Comparison of ENCODE assay signal across 22 cellular contexts in the genomic region with DNA sequence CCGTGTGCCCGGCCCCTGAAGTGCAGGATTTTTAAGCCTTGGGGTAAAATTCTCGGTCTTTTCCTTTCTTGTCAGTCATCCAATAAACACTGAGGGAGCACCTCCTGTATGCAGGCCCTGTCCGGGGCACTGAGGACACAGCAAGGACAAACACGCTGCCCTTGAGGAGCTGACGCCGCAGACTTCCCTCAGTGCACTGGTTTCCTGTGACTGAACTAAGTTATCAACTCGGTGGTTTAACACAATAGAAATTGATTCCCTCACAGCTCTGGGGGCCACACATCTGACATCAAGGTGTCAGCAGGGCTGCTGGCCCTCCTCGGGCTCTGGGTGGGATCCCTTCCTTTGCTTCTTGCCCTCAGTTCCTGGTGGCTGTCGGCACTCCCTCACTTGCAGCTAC.
A peak's percentile ranks its signal among the peaks of the same experiment; 100 is the strongest.
DNase-seq lines count a peak whose midpoint lies in the region; ATAC-seq, FAIRE-seq and TF ChIP-seq lines count a peak whose summit lies in the region.
"Had no signal": no experiment of that assay in that cellular context is flagged by ENCODE, and none has a peak within 500 bp of the region (broad histone marks: within the 10 kb centered on the region; RNA-seq: fewer than 3 reads in every experiment).

No MANE protein-coding gene starts in this region.

- H2BK15ac ChIP-seq in neuronal stem cell (ENCODE audit: low read length), result no peak overlapping the region

- peaks cover 0 to 3% (median 0%) of the 10 kb centered on the region in 3 donors for H3K36me3 Mint-ChIP-seq in immature natural killer cell
- no peaks in the 10 kb centered on the region for H3K36me3 Mint-ChIP-seq in natural killer cell treated with Interleukin-12 subunit alpha and Interleukin-12 subunit beta and Interleukin-15 and Interleukin-18, amount 100 ng/mL, for 72 hours
- peaks cover 3% of the 10 kb centered on the region for H3K36me3 Mint-ChIP-seq in type B pancreatic cell
- H3K36me3 Mint-ChIP-seq: CD8-positive, alpha-beta T cell had no signal

- H3K27me3 Mint-ChIP-seq in immature natural killer cell (ENCODE audit: low read depth in 3 of 3), result peaks cover 0 to 2% (median 0%) of the 10 kb centered on the region in 3 donors
- no peaks in the 10 kb centered on the region for H3K27me3 Mint-ChIP-seq in natural killer cell treated with Interleukin-12 subunit alpha and Interleukin-12 subunit beta and Interleukin-15 and Interleukin-18, amount 100 ng/mL, for 72 hours
- H3K27me3 Mint-ChIP-seq in type B pancreatic cell, result no peaks in the 10 kb centered on the region

- no peaks in the 10 kb centered on the region for H4K20me1 ChIP-seq in HepG2 (ENCODE audit: insufficient read depth, low read length)

- no peak overlapping the region for H3K4me2 ChIP-seq in HepG2 (ENCODE audit: low read depth, low read length)
- H3K4me2 ChIP-seq in neuronal stem cell (ENCODE audit: insufficient read depth, low read length, poor library complexity, severe bottlenecking), result no peak overlapping the region

- no peak for ATAC-seq in HepG2
- no peak for ATAC-seq in natural killer cell treated with Interleukin-12 subunit alpha and Interleukin-12 subunit beta and Interleukin-15 and Interleukin-18, amount 100 ng/mL, for 72 hours
- ATAC-seq: CD8-positive, alpha-beta T cell had no signal

- H3K9me3 ChIP-seq in liver (ENCODE audit: control insufficient read depth in 4 of 4, low read length in 3 of 4) (no peaks in the 10 kb centered on the region), HepG2 (ENCODE audit: low read length) (no peaks in the 10 kb centered on the region), neuronal stem cell (replicated peaks in 1 of 2; ENCODE audit: control insufficient read depth in 2 of 2, insufficient read depth in 1 of 2, low read depth in 1 of 2, low read length in 2 of 2) (no peaks in the 10 kb centered on the region), suprapubic skin (no peaks in the 10 kb centered on the region)

- H3K14ac ChIP-seq in neuronal stem cell (ENCODE audit: low read length), result no peak overlapping the region

- no peak for TF ChIP-seq POLR2A in HepG2 (IDR thresholded peaks at IDR 0.05; ENCODE audit: insufficient read depth in 1 of 2, low read depth in 2 of 2, low read length in 2 of 2)
- TF ChIP-seq POLR2A in suprapubic skin (IDR thresholded peaks at IDR 0.05), result no peak

- H2AK5ac ChIP-seq in neuronal stem cell (ENCODE audit: low read depth, low read length), result no peak overlapping the region

- H3K9me3 Mint-ChIP-seq in immature natural killer cell (no peaks in the 10 kb centered on the region), type B pancreatic cell (no peaks in the 10 kb centered on the region)
- H3K9me3 Mint-ChIP-seq in natural killer cell treated with Interleukin-12 subunit alpha and Interleukin-12 subunit beta and Interleukin-15 and Interleukin-18, amount 100 ng/mL, for 72 hours, result no peaks in the 10 kb centered on the region
- H3K9me3 Mint-ChIP-seq: CD8-positive, alpha-beta T cell; H9 had no signal

- TF ChIP-seq RAD21 in liver (IDR thresholded peaks at IDR 0.05) (no peak), HepG2 (CRISPR knock-in tag; IDR thresholded peaks at IDR 0.05) (no peak)

- no peak for TF ChIP-seq EP300 in HepG2 (IDR thresholded peaks at IDR 0.05; ENCODE audit: low read depth in 2 of 2, low read length in 2 of 2)
- no peak for TF ChIP-seq EP300 in HepG2 (CRISPR knock-in tag; IDR thresholded peaks at IDR 0.05; ENCODE audit: borderline replicate concordance)
- no peak for TF ChIP-seq EP300 in suprapubic skin (IDR thresholded peaks at IDR 0.05)

- 79% methylated on average over 10 of the region's 10 CpGs for WGBS in liver
- WGBS in HepG2 (ENCODE audit: low lambda C conversion rate), result 83% methylated on average over 9 of the region's 10 CpGs
- WGBS in neuronal stem cell (ENCODE audit: extremely low coverage in 2 of 2, insufficient read length in 2 of 2, insufficient replicate concordance in 1 of 2), 2 donors, result no CpG with 5 or more reads among the region's 10 CpGs
- WGBS in suprapubic skin, result 79% methylated on average over 10 of the region's 10 CpGs

- TF ChIP-seq CTCF in liver (IDR thresholded peaks at IDR 0.05; ENCODE audit: low read depth, low read length, missing input control), result no peak
- no peak for TF ChIP-seq CTCF in HepG2 (CRISPR knock-in tag; IDR thresholded peaks at IDR 0.05)
- TF ChIP-seq CTCF in type B pancreatic cell (conservative IDR thresholded peaks at IDR 0.05), result no peak
- no peak for TF ChIP-seq CTCF in suprapubic skin (IDR thresholded peaks at IDR 0.05)

- in situ Hi-C loops in HepG2 (cut with HindIII; ENCODE audit: extremely low pct_ligation_motif_present, low pct_unique_long_range_greater_than_20kb), result no loop called here

- H3K4me3 ChIP-seq in liver (ENCODE audit: low read depth in 1 of 3, low read length in 3 of 3) (no peak overlapping the region), HepG2 (replicated peaks in 1 of 3; ENCODE audit: insufficient read depth in 1 of 3, low read depth in 2 of 3, low read length in 3 of 3) (no peak overlapping the region), neuronal stem cell (ENCODE audit: low read length in 2 of 2) (no peak overlapping the region), suprapubic skin (no peak overlapping the region)

- no peak overlapping the region for H3K27ac ChIP-seq in liver (ENCODE audit: low read depth in 1 of 2, low read length in 2 of 2)
- no peak overlapping the region for H3K27ac ChIP-seq in HepG2 (ENCODE audit: extremely low read length, insufficient read depth, low read length)
- no peak overlapping the region for H3K27ac ChIP-seq in neuronal stem cell (replicated peaks; ENCODE audit: low read length)
- no peak overlapping the region for H3K27ac ChIP-seq in suprapubic skin
- H3K27ac ChIP-seq: C4-2B had no signal

- H3K4me1 Mint-ChIP-seq in immature natural killer cell (peaks cover 8 to 15% of the 10 kb centered on the region in 2 donors), type B pancreatic cell (ENCODE audit: unreplicated experiment) (no peaks in the 10 kb centered on the region)
- peaks cover 5 to 9% of the 10 kb centered on the region in 2 donors for H3K4me1 Mint-ChIP-seq in natural killer cell treated with Interleukin-12 subunit alpha and Interleukin-12 subunit beta and Interleukin-15 and Interleukin-18, amount 100 ng/mL, for 72 hours (ENCODE audit: low read depth in 2 of 2)

- peak overlapping the region in 3 of 5 donors; percentile 54 to 59 (median 58) for H3K4me3 Mint-ChIP-seq in immature natural killer cell
- H3K4me3 Mint-ChIP-seq in natural killer cell treated with Interleukin-12 subunit alpha and Interleukin-12 subunit beta and Interleukin-15 and Interleukin-18, amount 100 ng/mL, for 72 hours, result peak overlapping the region; percentile 4
- no peak overlapping the region for H3K4me3 Mint-ChIP-seq in type B pancreatic cell
- H3K4me3 Mint-ChIP-seq: CD8-positive, alpha-beta T cell; H9 had no signal

- no peak overlapping the region for H3K4ac ChIP-seq in neuronal stem cell (ENCODE audit: low read length)

- CTCF ChIA-PET in HepG2 (lab: Yijun Ruan, JAX; ENCODE audit: low intra/inter-chr PET ratio, low total read pairs), result no interaction called here

- no peak overlapping the region for H2BK120ac ChIP-seq in neuronal stem cell (ENCODE audit: low read depth, low read length)

- H3K27me3 ChIP-seq in liver (ENCODE audit: control insufficient read depth in 4 of 4, insufficient read depth in 4 of 4, low read length in 3 of 4) (no peaks in the 10 kb centered on the region), HepG2 (ENCODE audit: control insufficient read depth in 1 of 2, insufficient read depth in 2 of 2, low read length in 2 of 2) (no peaks in the 10 kb centered on the region; a peak in 1 of 5 replicates), neuronal stem cell (ENCODE audit: control insufficient read depth in 3 of 3, insufficient read depth in 3 of 3, low read depth in 1 of 3, low read length in 3 of 3) (no peaks in the 10 kb centered on the region), suprapubic skin (no peaks in the 10 kb centered on the region)

- peak overlapping the region in 5 of 6 donors; percentile 44 to 83 (median 73) for H3K27ac Mint-ChIP-seq in immature natural killer cell
- peak overlapping the region in 1 of 2 donors; percentile 86 for H3K27ac Mint-ChIP-seq in natural killer cell treated with Interleukin-12 subunit alpha and Interleukin-12 subunit beta and Interleukin-15 and Interleukin-18, amount 100 ng/mL, for 72 hours
- no peak overlapping the region for H3K27ac Mint-ChIP-seq in type B pancreatic cell
- H3K27ac Mint-ChIP-seq: CD8-positive, alpha-beta T cell had no signal

- no peak for FAIRE-seq in HepG2 (lab: Jason Lieb, UNC)
- FAIRE-seq: D721Med, G401.6, GM12892, GM19239 had no signal

- H4K91ac ChIP-seq in neuronal stem cell (ENCODE audit: low read depth, low read length, poor library complexity), result no peak overlapping the region

- no peaks in the 10 kb centered on the region for H3K4me1 ChIP-seq in liver (ENCODE audit: control insufficient read depth in 4 of 4, insufficient read depth in 4 of 4, low read length in 3 of 4)
- peaks cover 15% of the 10 kb centered on the region for H3K4me1 ChIP-seq in HepG2 (ENCODE audit: insufficient read depth, low read length)
- no peaks in the 10 kb centered on the region for H3K4me1 ChIP-seq in neuronal stem cell (ENCODE audit: control insufficient read depth in 2 of 2, insufficient read depth in 1 of 2, low read depth in 1 of 2, low read length in 2 of 2)
- H3K4me1 ChIP-seq in suprapubic skin, result no peaks in the 10 kb centered on the region

- no peak overlapping the region for H2AFZ ChIP-seq in HepG2 (ENCODE audit: low read length)
- H2AFZ ChIP-seq in neuronal stem cell (ENCODE audit: low read length), result no peak overlapping the region

- H3K23ac ChIP-seq in neuronal stem cell (ENCODE audit: low read depth, low read length, poor library complexity), result no peak overlapping the region

- H3K9ac ChIP-seq in liver (ENCODE audit: low read depth in 1 of 2, low read length in 2 of 2) (no peak overlapping the region), HepG2 (ENCODE audit: insufficient read depth, low read depth, low read length) (no peak overlapping the region), neuronal stem cell (ENCODE audit: low read depth, low read length, poor library complexity) (no peak overlapping the region)

- DNase-seq in HepG2 (ENCODE audit: low spot score) (no peak), immature natural killer cell (peak; percentile 34 to 41 (median 36)), type B pancreatic cell (ENCODE audit: extremely low spot score, unreplicated experiment) (peak; percentile 56), neuronal stem cell (ENCODE audit: low spot score) (no peak), OCI-M2 (lab: John Stamatoyannopoulos, UW; ENCODE audit: unreplicated experiment) (no peak), suprapubic skin (ENCODE audit: low spot score in 2 of 2) (no peak)
- DNase-seq in natural killer cell treated with Interleukin-12 subunit alpha and Interleukin-12 subunit beta and Interleukin-15 and Interleukin-18, amount 100 ng/mL, for 72 hours (ENCODE audit: low spot score), result no peak
- DNase-seq: 8988T; ACHN; CD8-positive, alpha-beta T cell; COR-L47; DMS153; DMS79 treated with DMSO at 0.1 percent for 48 hours; EL; GOT3; H9 had no signal

- H3K36me3 ChIP-seq in liver (ENCODE audit: control insufficient read depth in 4 of 4, insufficient read depth in 3 of 4, low read depth in 1 of 4, low read length in 3 of 4) (peaks cover 0 to 5% (median 1%) of the 10 kb centered on the region in 4 donors), HepG2 (replicated peaks in 1 of 2; ENCODE audit: control insufficient read depth in 1 of 2, insufficient read depth in 2 of 2, low read length in 2 of 2) (no peaks in the 10 kb centered on the region), neuronal stem cell (replicated peaks in 1 of 2; ENCODE audit: control insufficient read depth in 2 of 2, insufficient read depth in 2 of 2, low read length in 2 of 2) (peaks cover 0 to 2% of the 10 kb centered on the region in 2 donors), suprapubic skin (peaks cover 6% of the 10 kb centered on the region)

- no peak overlapping the region for H2BK5ac ChIP-seq in neuronal stem cell (ENCODE audit: low read length)

- no peaks in the 10 kb centered on the region for H3K79me2 ChIP-seq in HepG2 (ENCODE audit: insufficient read depth, low read length)

- no peak overlapping the region for H2BK12ac ChIP-seq in neuronal stem cell (ENCODE audit: low read length)

- POLR2A ChIA-PET in HepG2 (lab: Yijun Ruan, JAX), result interaction anchor here (2.3 kb wide), 1 partner anchor 74 kb away, joined by 6 read pairs; a partner anchor contains a TSS

- H3K79me1 ChIP-seq in neuronal stem cell (ENCODE audit: low read depth, low read length), result no peaks in the 10 kb centered on the region

- no TSS peak for BruUV-seq in HepG2 (replicated peaks; lab: Mats Ljungman, UMichigan)

- H3K18ac ChIP-seq in neuronal stem cell (ENCODE audit: low read length), result no peak overlapping the region

- intact Hi-C loops in HepG2 (cut with micrococcal nuclease; ENCODE audit: unreplicated experiment), result no loop called here

- H4K8ac ChIP-seq in neuronal stem cell (ENCODE audit: low read depth, low read length), result no peak overlapping the region

Comparison
In these comparisons a context has a peak if more than half of its experiments do, and no peak if none do; other contexts are left out.
1. DNase-seq: peak in immature natural killer cell (3 of 3) and type B pancreatic cell (single experiment); none in HepG2 (single experiment), natural killer cell treated with Interleukin-12 subunit alpha and Interleukin-12 subunit beta and Interleukin-15 and Interleukin-18, amount 100 ng/mL, for 72 hours (single experiment), neuronal stem cell (single experiment), OCI-M2 (single experiment) and suprapubic skin (0 of 2).